Comparison of ENCODE assay signal across 29 cellular contexts in the genomic region with DNA sequence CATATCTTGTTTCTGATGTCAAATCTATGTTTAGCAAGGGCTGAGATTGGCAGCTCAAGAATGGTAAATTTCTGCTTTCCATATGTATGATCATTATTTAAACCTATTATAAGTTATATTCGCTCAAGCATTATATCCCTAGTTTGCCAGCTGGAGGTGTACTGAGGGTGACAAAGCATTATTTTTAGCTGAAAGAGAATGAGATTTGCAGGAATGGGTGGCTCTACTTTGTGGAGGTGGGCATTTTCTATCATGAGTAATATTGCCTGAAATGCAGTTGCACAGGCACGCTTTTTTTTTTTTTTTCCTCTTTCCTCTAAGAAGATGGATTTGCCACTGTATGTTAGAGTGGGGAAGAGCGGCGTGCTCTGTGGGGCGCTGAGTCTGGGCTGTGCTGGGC.
"Had no signal": no experiment of that assay in that cellular context is flagged by ENCODE, and none has a peak within 500 bp of the region (broad histone marks: within the 10 kb centered on the region; RNA-seq: fewer than 3 reads in every experiment).

No MANE protein-coding gene starts in this region.

- H3K27ac ChIP-seq: brain microvascular endothelial cell, PC-9, WERI-Rb-1 had no signal

- H3K4me1 Mint-ChIP-seq: activated CD4-positive, alpha-beta T cell treated with anti-CD3 and anti-CD28 coated beads, Interleukin-2, amount 10 ng/mL, durations not matched to agents 24 days and 14 days; activated naive CD8-positive, alpha-beta T cell treated with anti-CD3 and anti-CD28 coated beads for 36 hours; activated T-helper 17 cell treated with anti-CD3 and anti-CD28 coated beads, Interleukin-2, amount 50 U/mL, for 72 hours had no signal

- ATAC-seq: activated CD8-positive, alpha-beta T cell treated with anti-CD3 and anti-CD28 coated beads for 36 hours; activated T-cell treated with anti-CD3 and anti-CD28 coated beads, Interleukin-2, amount 50 U/mL, for 72 hours; activated T-helper 17 cell treated with anti-CD3 and anti-CD28 coated beads, Interleukin-2, amount 50 U/mL, for 72 hours had no signal

- H3K4me3 Mint-ChIP-seq: activated CD4-positive, alpha-beta T cell treated with anti-CD3 and anti-CD28 coated beads, Interleukin-2, amount 10 ng/mL, durations not matched to agents 24 days and 14 days; activated CD8-positive, alpha-beta T cell treated with anti-CD3 and anti-CD28 coated beads for 36 hours; activated naive CD8-positive, alpha-beta T cell treated with anti-CD3 and anti-CD28 coated beads for 36 hours; activated T-cell treated with anti-CD3 and anti-CD28 coated beads, Interleukin-2, amount 50 U/mL, for 72 hours; activated T-helper 17 cell treated with anti-CD3 and anti-CD28 coated beads, Interleukin-2, amount 50 U/mL, for 72 hours had no signal

- H3K9me3 Mint-ChIP-seq: activated CD4-positive, alpha-beta T cell treated with anti-CD3 and anti-CD28 coated beads, Interleukin-2, amount 10 ng/mL, durations not matched to agents 24 days and 14 days had no signal

- H3K27me3 Mint-ChIP-seq: activated CD4-positive, alpha-beta T cell treated with anti-CD3 and anti-CD28 coated beads, Interleukin-2, amount 10 ng/mL, durations not matched to agents 24 days and 14 days; activated CD8-positive, alpha-beta T cell treated with anti-CD3 and anti-CD28 coated beads for 36 hours; activated naive CD8-positive, alpha-beta T cell treated with anti-CD3 and anti-CD28 coated beads for 36 hours had no signal

- DNase-seq: activated CD4-positive, alpha-beta T cell treated with anti-CD3 and anti-CD28 coated beads, Interleukin-2, amount 10 ng/mL, durations not matched to agents 24 days and 14 days; activated CD4-positive, alpha-beta T cell treated with anti-CD3 and anti-CD28 coated beads, Interleukin-2, amount 50 U/mL, for 4 hours; activated CD8-positive, alpha-beta T cell treated with anti-CD3 and anti-CD28 coated beads for 36 hours; activated effector memory CD4-positive, alpha-beta T cell treated with anti-CD3 and anti-CD28 coated beads, Interleukin-2, amount 50 U/mL, for 16 hours; activated naive CD4-positive, alpha-beta T cell; activated naive CD4-positive, alpha-beta T cell treated with anti-CD3 and anti-CD28 coated beads, Interleukin-2, amount 50 U/mL, for 16 hours; activated naive CD8-positive, alpha-beta T cell treated with anti-CD3 and anti-CD28 coated beads for 36 hours; activated T-cell treated with anti-CD3 and anti-CD28 coated beads, Interleukin-2, amount 50 U/mL, for 1 hour; activated T-cell treated with anti-CD3 and anti-CD28 coated beads, Interleukin-2, amount 50 U/mL, for 72 hours; amniotic stem cell; aorta; brain microvascular endothelial cell; central memory CD4-positive, alpha-beta T cell; MM.1S; NCI-H1092; NCI-H1436 treated with DMSO at 0.1 percent for 48 hours; NCI-H1694 treated with DMSO at 0.1 percent for 48 hours; NCI-H2029; NCI-H345; NCI-H526; NCI-H748 treated with DMSO at 0.1 percent for 48 hours; NK-92 treated with Interleukin-12 subunit alpha and Interleukin-12 subunit beta, amount 100 ng/mL, for 24 hours; PC-9; Right ventricle myocardium superior; SW 1271; T-helper 1 cell; T1000; WERI-Rb-1 had no signal

- H3K4me3 ChIP-seq: PC-9 had no signal

- H3K27ac Mint-ChIP-seq: activated CD4-positive, alpha-beta T cell treated with anti-CD3 and anti-CD28 coated beads, Interleukin-2, amount 10 ng/mL, durations not matched to agents 24 days and 14 days; activated CD8-positive, alpha-beta T cell treated with anti-CD3 and anti-CD28 coated beads for 36 hours; activated naive CD8-positive, alpha-beta T cell treated with anti-CD3 and anti-CD28 coated beads for 36 hours; activated T-cell treated with anti-CD3 and anti-CD28 coated beads, Interleukin-2, amount 50 U/mL, for 72 hours; activated T-helper 17 cell treated with anti-CD3 and anti-CD28 coated beads, Interleukin-2, amount 50 U/mL, for 72 hours had no signal

- H3K36me3 ChIP-seq: WERI-Rb-1 had no signal

- H2AFZ ChIP-seq: PC-9 had no signal

- H3K27me3 ChIP-seq: brain microvascular endothelial cell had no signal

- H3K4me2 ChIP-seq: PC-9 had no signal
